17 cellular contexts compared by ENCODE assay signal in genomic region chr3:64814360-64814759, GRCh38.
DNase-seq lines count a peak whose midpoint lies in the region; ATAC-seq and TF ChIP-seq lines count a peak whose summit lies in the region.
"Had no signal": no experiment of that assay in that cellular context is flagged by ENCODE, and none has a peak within 500 bp of the region (broad histone marks: within the 10 kb centered on the region; RNA-seq: fewer than 3 reads in every experiment).

No MANE protein-coding gene starts in this region.

- peaks cover 35% of the 10 kb centered on the region for H3K4me1 Mint-ChIP-seq in mesothelial cell of epicardium
- no peaks in the 10 kb centered on the region for H3K4me1 Mint-ChIP-seq in T-cell

- peak; percentile 97 to 99 for ATAC-seq in gastrocnemius medialis
- ATAC-seq in T-cell (replicated peaks in 1 of 4): no peak
- ATAC-seq: Panc1 had no signal

- H3K27ac Mint-ChIP-seq in mesothelial cell of epicardium (peak overlapping the region; percentile 70), T-cell (no peak overlapping the region)
- H3K27ac Mint-ChIP-seq: CD4-positive, alpha-beta T cell had no signal

- H3K27ac ChIP-seq in BLaER1 treated with 17β-estradiol and CSF1 and Interleukin-3, amounts not matched to agents 10 nM and 100 nM: peak overlapping the region in 4 of 11 experiments; percentile 22 to 52 (median 46); a peak in 4 of 22 replicates
- H3K27ac ChIP-seq in SJCRH30: no peak overlapping the region
- peak overlapping the region; percentile 40 to 80 (median 67) for H3K27ac ChIP-seq in gastrocnemius medialis
- H3K27ac ChIP-seq: GM23248 had no signal

- H3K36me3 ChIP-seq in BLaER1 treated with 17β-estradiol and CSF1 and Interleukin-3, amounts not matched to agents 10 nM and 100 nM: no peaks in the 10 kb centered on the region
- H3K36me3 ChIP-seq in SJCRH30 (no peaks in the 10 kb centered on the region), gastrocnemius medialis (no peaks in the 10 kb centered on the region)

- in situ Hi-C loops in gastrocnemius medialis (cut with MboI; ENCODE audit: low sequenced_read_pairs in 4 of 4): no loop called here

- no peak for TF ChIP-seq POLR2A in gastrocnemius medialis (IDR thresholded peaks at IDR 0.05)

- no peaks in the 10 kb centered on the region for H3K9me3 Mint-ChIP-seq in mesothelial cell of epicardium
- peaks cover 0 to 17% (median 13%) of the 10 kb centered on the region in 3 donors for H3K9me3 Mint-ChIP-seq in T-cell

- H3K4me2 ChIP-seq in BLaER1 treated with 17β-estradiol and CSF1 and Interleukin-3, amounts not matched to agents 10 nM and 100 nM: peak overlapping the region in 8 of 11 experiments; percentile 58 to 83 (median 76); a peak in 12 of 22 replicates

- CTCF ChIA-PET in T-cell (lab: Charles Lee): no interaction called here

- H4K20me1 ChIP-seq in BLaER1 treated with 17β-estradiol and CSF1 and Interleukin-3, amounts not matched to agents 10 nM and 100 nM: no peaks in the 10 kb centered on the region

- H3K9me3 ChIP-seq in BLaER1 treated with 17β-estradiol and CSF1 and Interleukin-3, amounts not matched to agents 10 nM and 100 nM (replicated peaks in 1 of 11): peaks cover 0 to 8% (median 0%) of the 10 kb centered on the region in 11 experiments; a peak in 2 of 22 replicates
- H3K9me3 ChIP-seq in SJCRH30 (replicated peaks) (no peaks in the 10 kb centered on the region), gastrocnemius medialis (no peaks in the 10 kb centered on the region)

- H3K27me3 Mint-ChIP-seq in mesothelial cell of epicardium (ENCODE audit: low read depth) (no peaks in the 10 kb centered on the region), T-cell (peaks cover 0 to 3% of the 10 kb centered on the region in 2 donors)
- H3K27me3 Mint-ChIP-seq: CD4-positive, alpha-beta T cell had no signal

- intact Hi-C loops in gastrocnemius medialis (cut with DNase I; ENCODE audit: low total_unique reads): loop anchor here (2.0 to 5.0 kb wide), 2 partner anchors 42 to 126 kb away; no protein-coding TSS in a partner anchor

- no peak overlapping the region for H3K9ac ChIP-seq in BLaER1 treated with 17β-estradiol and CSF1 and Interleukin-3, amounts not matched to agents 10 nM and 100 nM
- H3K9ac ChIP-seq: GM23248 had no signal

- peaks cover 0 to 53% (median 35%) of the 10 kb centered on the region in 10 experiments; a peak in 19 of 20 replicates for H3K4me1 ChIP-seq in BLaER1 treated with 17β-estradiol and CSF1 and Interleukin-3, amounts not matched to agents 10 nM and 100 nM
- 0 out of 2 replicates have a peak, but pooled peaks cover 2% of the 10 kb centered on the region for H3K4me1 ChIP-seq in SJCRH30
- H3K4me1 ChIP-seq in gastrocnemius medialis: peaks cover 24 to 33% of the 10 kb centered on the region in 2 donors

- POLR2A ChIA-PET in T-cell (lab: Charles Lee): no interaction called here

- TF ChIP-seq CTCF in mesothelial cell of epicardium (IDR thresholded peaks at IDR 0.05; ENCODE audit: unreplicated experiment): no peak
- no peak for TF ChIP-seq CTCF in gastrocnemius medialis (IDR thresholded peaks at IDR 0.05 in 4 of 5, conservative IDR thresholded peaks at IDR 0.05 in 1 of 5)

- no peaks in the 10 kb centered on the region for H3K27me3 ChIP-seq in BLaER1 treated with 17β-estradiol and CSF1 and Interleukin-3, amounts not matched to agents 10 nM and 100 nM
- H3K27me3 ChIP-seq in SJCRH30 (no peaks in the 10 kb centered on the region), gastrocnemius medialis (no peaks in the 10 kb centered on the region)

- H3K4me3 Mint-ChIP-seq in mesothelial cell of epicardium (no peak overlapping the region), T-cell (no peak overlapping the region)
- H3K4me3 Mint-ChIP-seq: CD4-positive, alpha-beta T cell had no signal

- no peak overlapping the region for H3K4me3 ChIP-seq in BLaER1 treated with 17β-estradiol and CSF1 and Interleukin-3, amounts not matched to agents 10 nM and 100 nM
- H3K4me3 ChIP-seq in SJCRH30 (no peak overlapping the region), gastrocnemius medialis (no peak overlapping the region)
- H3K4me3 ChIP-seq: GM23248 had no signal

- H3K36me3 Mint-ChIP-seq in mesothelial cell of epicardium: peaks cover 2% of the 10 kb centered on the region
- no peaks in the 10 kb centered on the region for H3K36me3 Mint-ChIP-seq in T-cell

- peak; percentile 7 to 46 for DNase-seq in SJCRH30
- no peak for DNase-seq in mesothelial cell of epicardium (ENCODE audit: low spot score in 2 of 2, unreplicated experiment in 2 of 2)
- peak; percentile 43 to 55 for DNase-seq in gastrocnemius medialis
- no peak for DNase-seq in SW480 (ENCODE audit: low spot score)
- DNase-seq in T-cell: no peak
- DNase-seq in NCI-H2081 treated with DMSO at 0.1 percent for 48 hours (lab: John Stamatoyannopoulos, UW): no peak
- DNase-seq in NCI-H2196 treated with DMSO at 0.1 percent for 48 hours (lab: John Stamatoyannopoulos, UW; ENCODE audit: unreplicated experiment): no peak
- DNase-seq: ACHN; CD4-positive, alpha-beta T cell; GM23248; NCI-H146; NCI-H2107; NCI-H446; NCI-H748 treated with DMSO at 0.1 percent for 48 hours; SHP77 treated with DMSO at 0.1 percent for 48 hours had no signal

Comparison
In these comparisons a context has a peak if more than half of its experiments do, and no peak if none do; other contexts are left out.
1. DNase-seq: peak in SJCRH30 (2 of 2) and gastrocnemius medialis (2 of 2); none in mesothelial cell of epicardium (0 of 2), SW480 (single experiment), T-cell (0 of 34), NCI-H2081 treated with DMSO at 0.1 percent for 48 hours (single experiment) and NCI-H2196 treated with DMSO at 0.1 percent for 48 hours (single experiment).
2. ATAC-seq: peak in gastrocnemius medialis (2 of 2); none in T-cell (0 of 4).